Comparison of ENCODE assay signal across 16 cellular contexts in genomic region chr2:95350320-95351079, GRCh38. TPM values are rescaled to one million over a fixed set of nuclear protein-coding genes. Genes with fewer than 3 reads are reported as not detected.
DNase-seq lines count a peak whose midpoint lies in the region; ATAC-seq lines count a peak whose summit lies in the region.
"Had no signal": no experiment of that assay in that cellular context is flagged by ENCODE, and none has a peak within 500 bp of the region (broad histone marks: within the 10 kb centered on the region; RNA-seq: fewer than 3 reads in every experiment).

No MANE protein-coding gene starts in this region.

- POLR2A ChIA-PET in activated CD4-positive, alpha-beta memory T cell treated with anti-CD3 and anti-CD28 coated beads for 36 hours (lab: Charles Lee), result no interaction called here

- no peaks in the 10 kb centered on the region for H3K9me3 Mint-ChIP-seq in activated CD4-positive, alpha-beta memory T cell treated with anti-CD3 and anti-CD28 coated beads for 36 hours

- ATAC-seq in Right ventricle myocardium superior (ENCODE audit: poor library complexity) (no peak), GM18511 (IDR thresholded peaks at IDR 0.05; ENCODE audit: unreplicated experiment) (no peak)
- ATAC-seq: A549 had no signal

- peak; percentile 33 for DNase-seq in Right ventricle myocardium superior
- DNase-seq in cardiac septum (ENCODE audit: low spot score), result no peak
- DNase-seq in islet precursor cell, result peak; percentile 40
- DNase-seq in posterior vena cava (ENCODE audit: low spot score), result peak; percentile 64
- no peak for DNase-seq in SW480 (ENCODE audit: low spot score)
- DNase-seq in activated CD4-positive, alpha-beta memory T cell treated with anti-CD3 and anti-CD28 coated beads for 36 hours, result no peak
- no peak for DNase-seq in DMS 273 (lab: John Stamatoyannopoulos, UW; ENCODE audit: unreplicated experiment)
- DNase-seq: C1 segment of cervical spinal cord, GF-D8, NCI-H1105 treated with DMSO at 0.1 percent for 48 hours, NCI-H187, NCI-H226, NCI-H526, SIG-M5 had no signal

- H3K27ac Mint-ChIP-seq in activated CD4-positive, alpha-beta memory T cell treated with anti-CD3 and anti-CD28 coated beads for 36 hours, result no peak overlapping the region

- H3K36me3 Mint-ChIP-seq in activated CD4-positive, alpha-beta memory T cell treated with anti-CD3 and anti-CD28 coated beads for 36 hours, result no peaks in the 10 kb centered on the region

- intact Hi-C loops in Right ventricle myocardium superior (cut with DNase I) (no loop called here), cardiac septum (cut with DNase I) (no loop called here), posterior vena cava (cut with DNase I) (no loop called here)
- intact Hi-C loops in activated CD4-positive, alpha-beta memory T cell treated with anti-CD3 and anti-CD28 coated beads for 36 hours (cut with micrococcal nuclease), result no loop called here

- H3K4me1 Mint-ChIP-seq in activated CD4-positive, alpha-beta memory T cell treated with anti-CD3 and anti-CD28 coated beads for 36 hours (ENCODE audit: low read depth), result no peaks in the 10 kb centered on the region

- H3K4me3 Mint-ChIP-seq in activated CD4-positive, alpha-beta memory T cell treated with anti-CD3 and anti-CD28 coated beads for 36 hours, result no peak overlapping the region

- CTCF ChIA-PET in activated CD4-positive, alpha-beta memory T cell treated with anti-CD3 and anti-CD28 coated beads for 36 hours (lab: Charles Lee), result no interaction called here

- peaks cover 16% of the 10 kb centered on the region for H3K27me3 Mint-ChIP-seq in activated CD4-positive, alpha-beta memory T cell treated with anti-CD3 and anti-CD28 coated beads for 36 hours

RNA-seq across cellular contexts. Expression of gene FAHD2A, which starts 52.0 kb away (rescaled TPM):
- total RNA-seq in Right ventricle myocardium superior (39.9 TPM), cardiac septum (28.8 TPM), posterior vena cava (10 to 100 TPM; 14.1 to 18.3 TPM)
- total RNA-seq in activated CD4-positive, alpha-beta memory T cell treated with anti-CD3 and anti-CD28 coated beads for 36 hours, result 10 to 100 TPM; 42.8 to 43.9 TPM

RNA-seq across cellular contexts. Expression of gene KCNIP3, which starts 53.4 kb away (rescaled TPM):
- total RNA-seq in Right ventricle myocardium superior (8.4 TPM), cardiac septum (6.5 TPM), posterior vena cava (10 to 100 TPM; 10.5 to 17.9 TPM)
- not detected for total RNA-seq in activated CD4-positive, alpha-beta memory T cell treated with anti-CD3 and anti-CD28 coated beads for 36 hours

Comparison
In these comparisons a context has a peak if more than half of its experiments do, and no peak if none do; other contexts are left out.
1. DNase-seq: peak in Right ventricle myocardium superior (single experiment), islet precursor cell (single experiment) and posterior vena cava (single experiment); none in cardiac septum (single experiment), SW480 (single experiment), activated CD4-positive, alpha-beta memory T cell treated with anti-CD3 and anti-CD28 coated beads for 36 hours (single experiment) and DMS 273 (single experiment).